Comparison of ENCODE assay signal across 23 cellular contexts in the genomic region with DNA sequence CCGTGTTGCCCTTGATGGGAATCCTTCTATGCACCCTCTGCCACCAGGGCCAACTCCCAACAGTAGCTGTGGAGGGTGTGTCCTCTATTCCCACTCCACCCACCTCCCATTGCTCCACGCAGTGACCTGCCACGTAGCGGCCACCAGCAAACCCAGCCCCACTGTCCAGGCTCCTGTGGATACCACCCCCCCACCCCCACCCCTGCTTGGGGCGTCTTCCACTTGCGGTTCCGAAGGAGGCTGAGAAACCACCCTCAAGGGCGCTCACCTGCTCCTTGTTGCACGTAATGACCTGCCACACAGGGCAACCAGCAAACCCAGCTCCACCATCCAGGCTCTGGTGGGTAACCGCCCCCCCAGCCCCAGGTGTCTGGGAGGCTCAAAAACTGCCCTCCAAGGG.
"Had no signal": no experiment of that assay in that cellular context is flagged by ENCODE, and none has a peak within 500 bp of the region (broad histone marks: within the 10 kb centered on the region; RNA-seq: fewer than 3 reads in every experiment).

No MANE protein-coding gene starts in this region.

- H3K4me3 ChIP-seq: body of pancreas, mucosa of descending colon, SK-N-MC, skin epidermis, thoracic aorta had no signal

- H3K4me3 Mint-ChIP-seq: activated CD8-positive, alpha-beta T cell treated with anti-CD3 and anti-CD28 coated beads, Interleukin-2, amount 10 ng/mL, durations not matched to agents 7 days and 5 days; activated naive CD8-positive, alpha-beta T cell treated with anti-CD3 and anti-CD28 coated beads, Interleukin-2, amount 50 U/mL, for 24 hours; activated T-helper 1 cell treated with anti-CD3 and anti-CD28 coated beads, Interleukin-12 subunit alpha, Interleukin-12 subunit beta, Interleukin-2, Interleukin-4 antibody, amounts not matched to agents 30 ng/mL and 10 ng/mL and 1 ng/mL, durations not matched to agents 14 hours and 24 hours and 36 hours; naive B cell; neural crest cell; stimulated activated naive CD8-positive, alpha-beta T cell treated with anti-CD3 and anti-CD28 coated beads, Interleukin-15, amount 100 ng/mL, for 72 hours had no signal

- H3K27ac Mint-ChIP-seq: activated CD8-positive, alpha-beta T cell treated with anti-CD3 and anti-CD28 coated beads, Interleukin-2, amount 10 ng/mL, durations not matched to agents 7 days and 5 days; activated naive CD8-positive, alpha-beta T cell treated with anti-CD3 and anti-CD28 coated beads, Interleukin-2, amount 50 U/mL, for 24 hours; activated T-helper 1 cell treated with anti-CD3 and anti-CD28 coated beads, Interleukin-12 subunit alpha, Interleukin-12 subunit beta, Interleukin-2, Interleukin-4 antibody, amounts not matched to agents 30 ng/mL and 10 ng/mL and 1 ng/mL, durations not matched to agents 14 hours and 24 hours and 36 hours had no signal

- DNase-seq: activated CD4-positive, alpha-beta T cell treated with anti-CD3 and anti-CD28 coated beads for 1 hour; activated CD4-positive, alpha-beta T cell treated with anti-CD3 and anti-CD28 coated beads, Interleukin-2, amount 50 U/mL, for 1 hour; activated CD8-positive, alpha-beta T cell treated with anti-CD3 and anti-CD28 coated beads, Interleukin-2, amount 10 ng/mL, durations not matched to agents 7 days and 5 days; activated gamma-delta T cell; activated naive CD4-positive, alpha-beta T cell treated with anti-CD3 and anti-CD28 coated beads, Interleukin-2, amount 50 U/mL, for 16 hours; activated naive CD8-positive, alpha-beta T cell treated with anti-CD3 and anti-CD28 coated beads, Interleukin-2, amount 50 U/mL, for 24 hours; effector CD8-positive, alpha-beta T cell; foreskin melanocyte; hypothalamus; naive B cell; right cardiac atrium; stimulated activated CD4-positive, alpha-beta T cell treated with anti-CD3 and anti-CD28 coated beads, Interleukin-1b, Interleukin-23, amount 100 ng/mL, for 48 hours; stimulated activated naive CD8-positive, alpha-beta T cell treated with anti-CD3 and anti-CD28 coated beads, Interleukin-15, amount 100 ng/mL, for 72 hours; SW 1271; T-helper 2 cell; WERI-Rb-1 had no signal

- H3K27me3 ChIP-seq: body of pancreas had no signal

- ATAC-seq: activated CD8-positive, alpha-beta T cell treated with anti-CD3 and anti-CD28 coated beads, Interleukin-2, amount 10 ng/mL, durations not matched to agents 7 days and 5 days; activated naive CD8-positive, alpha-beta T cell treated with anti-CD3 and anti-CD28 coated beads, Interleukin-2, amount 50 U/mL, for 24 hours; body of pancreas; mucosa of descending colon; stimulated activated naive CD8-positive, alpha-beta T cell treated with anti-CD3 and anti-CD28 coated beads, Interleukin-15, amount 100 ng/mL, for 72 hours had no signal

- H3K36me3 Mint-ChIP-seq: naive B cell had no signal

- H3K9me3 ChIP-seq: body of pancreas, mucosa of descending colon, thoracic aorta had no signal

- H3K9me3 Mint-ChIP-seq: activated naive CD8-positive, alpha-beta T cell treated with anti-CD3 and anti-CD28 coated beads, Interleukin-2, amount 50 U/mL, for 24 hours; activated T-helper 1 cell treated with anti-CD3 and anti-CD28 coated beads, Interleukin-12 subunit alpha, Interleukin-12 subunit beta, Interleukin-2, Interleukin-4 antibody, amounts not matched to agents 30 ng/mL and 10 ng/mL and 1 ng/mL, durations not matched to agents 14 hours and 24 hours and 36 hours; neural crest cell; stimulated activated naive CD8-positive, alpha-beta T cell treated with anti-CD3 and anti-CD28 coated beads, Interleukin-15, amount 100 ng/mL, for 72 hours had no signal

- H3K36me3 ChIP-seq: thoracic aorta, WERI-Rb-1 had no signal

- H3K27ac ChIP-seq: SK-N-MC, skin epidermis, thoracic aorta, WERI-Rb-1 had no signal
